Comparison of ENCODE assay signal across 1 cellular context in the genomic region with DNA sequence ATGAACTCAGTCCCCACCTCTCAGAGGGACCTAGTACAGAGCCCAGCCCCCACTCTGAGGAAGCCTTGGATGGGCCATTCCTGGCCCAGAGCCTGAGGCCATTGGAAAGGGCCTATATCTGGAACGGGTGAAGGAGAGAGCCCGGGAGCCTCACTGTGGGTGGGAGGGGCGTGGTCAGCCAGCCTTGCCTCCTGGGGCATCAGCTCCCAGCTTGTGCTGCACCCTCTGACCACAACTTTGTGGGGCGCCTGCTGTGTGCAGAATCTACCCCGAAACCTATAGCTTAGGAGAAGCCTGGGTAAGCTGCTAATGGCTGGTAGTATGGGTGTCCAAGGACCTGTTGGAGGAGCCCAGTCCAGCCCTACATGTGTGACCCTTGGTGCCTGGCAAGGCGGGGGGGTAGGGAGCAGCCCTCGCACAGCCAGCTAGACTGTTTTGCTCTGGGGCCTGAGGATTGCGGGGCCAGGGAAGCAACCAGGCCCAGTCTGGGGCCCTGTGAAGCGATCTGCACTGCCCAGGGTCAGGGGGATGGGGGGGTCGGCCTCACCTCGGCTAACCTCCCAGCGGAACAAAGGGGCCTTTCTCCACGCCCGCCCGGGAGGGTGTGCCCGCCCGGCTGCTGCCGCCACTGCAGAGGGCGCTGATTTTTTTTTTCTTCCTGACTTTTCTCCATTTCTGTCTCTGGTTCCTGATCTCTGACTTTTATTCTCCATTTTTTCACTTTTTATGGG.
TF ChIP-seq lines count a peak whose summit lies in the region.

No MANE protein-coding gene starts in this region.

TF ChIP-seq in HepG2, 621 proteins besides CTCF, POLR2A, EP300 and RAD21 (continued from another document and continues in another):
- TF ChIP-seq, protein P1, sequence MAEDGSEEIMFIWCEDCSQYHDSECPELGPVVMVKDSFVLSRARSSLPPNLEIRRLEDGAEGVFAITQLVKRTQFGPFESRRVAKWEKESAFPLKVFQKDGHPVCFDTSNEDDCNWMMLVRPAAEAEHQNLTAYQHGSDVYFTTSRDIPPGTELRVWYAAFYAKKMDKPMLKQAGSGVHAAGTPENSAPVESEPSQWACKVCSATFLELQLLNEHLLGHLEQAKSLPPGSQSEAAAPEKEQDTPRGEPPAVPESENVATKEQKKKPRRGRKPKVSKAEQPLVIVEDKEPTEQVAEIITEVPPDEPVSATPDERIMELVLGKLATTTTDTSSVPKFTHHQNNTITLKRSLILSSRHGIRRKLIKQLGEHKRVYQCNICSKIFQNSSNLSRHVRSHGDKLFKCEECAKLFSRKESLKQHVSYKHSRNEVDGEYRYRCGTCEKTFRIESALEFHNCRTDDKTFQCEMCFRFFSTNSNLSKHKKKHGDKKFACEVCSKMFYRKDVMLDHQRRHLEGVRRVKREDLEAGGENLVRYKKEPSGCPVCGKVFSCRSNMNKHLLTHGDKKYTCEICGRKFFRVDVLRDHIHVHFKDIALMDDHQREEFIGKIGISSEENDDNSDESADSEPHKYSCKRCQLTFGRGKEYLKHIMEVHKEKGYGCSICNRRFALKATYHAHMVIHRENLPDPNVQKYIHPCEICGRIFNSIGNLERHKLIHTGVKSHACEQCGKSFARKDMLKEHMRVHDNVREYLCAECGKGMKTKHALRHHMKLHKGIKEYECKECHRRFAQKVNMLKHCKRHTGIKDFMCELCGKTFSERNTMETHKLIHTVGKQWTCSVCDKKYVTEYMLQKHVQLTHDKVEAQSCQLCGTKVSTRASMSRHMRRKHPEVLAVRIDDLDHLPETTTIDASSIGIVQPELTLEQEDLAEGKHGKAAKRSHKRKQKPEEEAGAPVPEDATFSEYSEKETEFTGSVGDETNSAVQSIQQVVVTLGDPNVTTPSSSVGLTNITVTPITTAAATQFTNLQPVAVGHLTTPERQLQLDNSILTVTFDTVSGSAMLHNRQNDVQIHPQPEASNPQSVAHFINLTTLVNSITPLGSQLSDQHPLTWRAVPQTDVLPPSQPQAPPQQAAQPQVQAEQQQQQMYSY (CRISPR knock-in tag; IDR thresholded peaks at IDR 0.05): no peak
- TF ChIP-seq KDM5B (CRISPR knock-in tag; IDR thresholded peaks at IDR 0.05; ENCODE audit: borderline replicate concordance) (no peak), CEBPG (CRISPR knock-in tag; IDR thresholded peaks at IDR 0.05) (peak; percentile 38), ZNF891 (CRISPR knock-in tag; IDR thresholded peaks at IDR 0.05) (no peak), RBAK (CRISPR knock-in tag; IDR thresholded peaks at IDR 0.05) (no peak), ISX (CRISPR knock-in tag; conservative IDR thresholded peaks at IDR 0.05) (no peak), PLRG1 (conservative IDR thresholded peaks at IDR 0.05) (no peak), CREB3 (CRISPR knock-in tag; IDR thresholded peaks at IDR 0.05) (no peak), ZNF512 (CRISPR knock-in tag; IDR thresholded peaks at IDR 0.05) (no peak), ZNF577 (CRISPR knock-in tag; IDR thresholded peaks at IDR 0.05; ENCODE audit: borderline replicate concordance, low read depth) (no peak), SP2 (CRISPR knock-in tag; IDR thresholded peaks at IDR 0.05) (no peak), AKAP8 (CRISPR knock-in tag; IDR thresholded peaks at IDR 0.05) (0 out of 2 replicates have a peak, but pooled peaks have one; percentile 46), XRCC5 (optimal IDR thresholded peaks at IDR 0.05; ENCODE audit: low read length) (peak; percentile 74), ZNF432 (CRISPR knock-in tag; IDR thresholded peaks at IDR 0.05; ENCODE audit: borderline replicate concordance) (no peak), FOXJ3 (CRISPR knock-in tag; IDR thresholded peaks at IDR 0.05; ENCODE audit: borderline replicate concordance) (peak; percentile 23; the same call in 1 of the 2 replicates), ZKSCAN1 (IDR thresholded peaks at IDR 0.05; ENCODE audit: low read length) (no peak), USF2 (IDR thresholded peaks at IDR 0.05; ENCODE audit: low read depth, low read length) (no peak), USF2 (CRISPR knock-in tag; IDR thresholded peaks at IDR 0.05; ENCODE audit: borderline replicate concordance) (no peak), ZBTB49 (CRISPR knock-in tag; IDR thresholded peaks at IDR 0.05; ENCODE audit: borderline replicate concordance) (no peak), ZNF564 (CRISPR knock-in tag; IDR thresholded peaks at IDR 0.05) (0 out of 2 replicates have a peak, but pooled peaks have one; percentile 20), ZNF296 (CRISPR knock-in tag; conservative IDR thresholded peaks at IDR 0.05) (no peak; the same call in 1 of the 2 replicates), ZNF83 (CRISPR knock-in tag; IDR thresholded peaks at IDR 0.05; ENCODE audit: borderline replicate concordance) (no peak), ZNF768 (CRISPR knock-in tag; IDR thresholded peaks at IDR 0.05) (peak; percentile 35; the same call in 1 of the 2 replicates), HCFC1 (IDR thresholded peaks at IDR 0.05; ENCODE audit: low read depth, low read length) (no peak), ZBTB7B (CRISPR knock-in tag; IDR thresholded peaks at IDR 0.05) (peak; percentile 77), ZNF614 (CRISPR knock-in tag; IDR thresholded peaks at IDR 0.05; ENCODE audit: borderline replicate concordance) (no peak), RFX1 (IDR thresholded peaks at IDR 0.05) (no peak), TRIM22 (IDR thresholded peaks at IDR 0.05) (no peak), NRL (CRISPR knock-in tag; IDR thresholded peaks at IDR 0.05; ENCODE audit: borderline replicate concordance) (no peak), ETV6 (CRISPR knock-in tag; conservative IDR thresholded peaks at IDR 0.05) (no peak), ELF4 (CRISPR knock-in tag; IDR thresholded peaks at IDR 0.05; ENCODE audit: borderline replicate concordance) (no peak), ZNF253 (CRISPR knock-in tag; IDR thresholded peaks at IDR 0.05; ENCODE audit: borderline replicate concordance) (peak; percentile 43; the same call in 1 of the 2 replicates), CBX1 (IDR thresholded peaks at IDR 0.05; ENCODE audit: low read depth) (peak; percentile 40), PHB2 (IDR thresholded peaks at IDR 0.05; ENCODE audit: partially characterized antibody) (no peak), SMAD1 (CRISPR knock-in tag; IDR thresholded peaks at IDR 0.05; ENCODE audit: borderline replicate concordance, low read depth) (no peak; the same call in 1 of the 2 replicates), ZNF30 (CRISPR knock-in tag; IDR thresholded peaks at IDR 0.05) (no peak), MIER3 (CRISPR knock-in tag; IDR thresholded peaks at IDR 0.05; ENCODE audit: borderline replicate concordance) (no peak), ZNF326 (CRISPR knock-in tag; IDR thresholded peaks at IDR 0.05; ENCODE audit: borderline replicate concordance) (no peak), ZNF562 (CRISPR knock-in tag; IDR thresholded peaks at IDR 0.05; ENCODE audit: borderline replicate concordance) (no peak)
- TF ChIP-seq, protein P2, sequence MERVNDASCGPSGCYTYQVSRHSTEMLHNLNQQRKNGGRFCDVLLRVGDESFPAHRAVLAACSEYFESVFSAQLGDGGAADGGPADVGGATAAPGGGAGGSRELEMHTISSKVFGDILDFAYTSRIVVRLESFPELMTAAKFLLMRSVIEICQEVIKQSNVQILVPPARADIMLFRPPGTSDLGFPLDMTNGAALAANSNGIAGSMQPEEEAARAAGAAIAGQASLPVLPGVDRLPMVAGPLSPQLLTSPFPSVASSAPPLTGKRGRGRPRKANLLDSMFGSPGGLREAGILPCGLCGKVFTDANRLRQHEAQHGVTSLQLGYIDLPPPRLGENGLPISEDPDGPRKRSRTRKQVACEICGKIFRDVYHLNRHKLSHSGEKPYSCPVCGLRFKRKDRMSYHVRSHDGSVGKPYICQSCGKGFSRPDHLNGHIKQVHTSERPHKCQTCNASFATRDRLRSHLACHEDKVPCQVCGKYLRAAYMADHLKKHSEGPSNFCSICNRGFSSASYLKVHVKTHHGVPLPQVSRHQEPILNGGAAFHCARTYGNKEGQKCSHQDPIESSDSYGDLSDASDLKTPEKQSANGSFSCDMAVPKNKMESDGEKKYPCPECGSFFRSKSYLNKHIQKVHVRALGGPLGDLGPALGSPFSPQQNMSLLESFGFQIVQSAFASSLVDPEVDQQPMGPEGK (CRISPR knock-in tag; IDR thresholded peaks at IDR 0.05): peak; percentile 98
- TF ChIP-seq, protein P3, sequence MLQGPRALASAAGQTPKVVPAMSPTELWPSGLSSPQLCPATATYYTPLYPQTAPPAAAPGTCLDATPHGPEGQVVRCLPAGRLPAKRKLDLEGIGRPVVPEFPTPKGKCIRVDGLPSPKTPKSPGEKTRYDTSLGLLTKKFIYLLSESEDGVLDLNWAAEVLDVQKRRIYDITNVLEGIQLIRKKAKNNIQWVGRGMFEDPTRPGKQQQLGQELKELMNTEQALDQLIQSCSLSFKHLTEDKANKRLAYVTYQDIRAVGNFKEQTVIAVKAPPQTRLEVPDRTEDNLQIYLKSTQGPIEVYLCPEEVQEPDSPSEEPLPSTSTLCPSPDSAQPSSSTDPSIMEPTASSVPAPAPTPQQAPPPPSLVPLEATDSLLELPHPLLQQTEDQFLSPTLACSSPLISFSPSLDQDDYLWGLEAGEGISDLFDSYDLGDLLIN (CRISPR knock-in tag; IDR thresholded peaks at IDR 0.05; ENCODE audit: borderline replicate concordance): no peak
- TF ChIP-seq, protein P4, sequence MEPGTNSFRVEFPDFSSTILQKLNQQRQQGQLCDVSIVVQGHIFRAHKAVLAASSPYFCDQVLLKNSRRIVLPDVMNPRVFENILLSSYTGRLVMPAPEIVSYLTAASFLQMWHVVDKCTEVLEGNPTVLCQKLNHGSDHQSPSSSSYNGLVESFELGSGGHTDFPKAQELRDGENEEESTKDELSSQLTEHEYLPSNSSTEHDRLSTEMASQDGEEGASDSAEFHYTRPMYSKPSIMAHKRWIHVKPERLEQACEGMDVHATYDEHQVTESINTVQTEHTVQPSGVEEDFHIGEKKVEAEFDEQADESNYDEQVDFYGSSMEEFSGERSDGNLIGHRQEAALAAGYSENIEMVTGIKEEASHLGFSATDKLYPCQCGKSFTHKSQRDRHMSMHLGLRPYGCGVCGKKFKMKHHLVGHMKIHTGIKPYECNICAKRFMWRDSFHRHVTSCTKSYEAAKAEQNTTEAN (CRISPR knock-in tag; conservative IDR thresholded peaks at IDR 0.05): no peak
- TF ChIP-seq, protein P5, sequence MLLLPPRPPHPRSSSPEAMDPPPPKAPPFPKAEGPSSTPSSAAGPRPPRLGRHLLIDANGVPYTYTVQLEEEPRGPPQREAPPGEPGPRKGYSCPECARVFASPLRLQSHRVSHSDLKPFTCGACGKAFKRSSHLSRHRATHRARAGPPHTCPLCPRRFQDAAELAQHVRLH (CRISPR knock-in tag; IDR thresholded peaks at IDR 0.05; ENCODE audit: borderline replicate concordance, low read depth): no peak
